14 cellular contexts compared by ENCODE assay signal in the genomic region with DNA sequence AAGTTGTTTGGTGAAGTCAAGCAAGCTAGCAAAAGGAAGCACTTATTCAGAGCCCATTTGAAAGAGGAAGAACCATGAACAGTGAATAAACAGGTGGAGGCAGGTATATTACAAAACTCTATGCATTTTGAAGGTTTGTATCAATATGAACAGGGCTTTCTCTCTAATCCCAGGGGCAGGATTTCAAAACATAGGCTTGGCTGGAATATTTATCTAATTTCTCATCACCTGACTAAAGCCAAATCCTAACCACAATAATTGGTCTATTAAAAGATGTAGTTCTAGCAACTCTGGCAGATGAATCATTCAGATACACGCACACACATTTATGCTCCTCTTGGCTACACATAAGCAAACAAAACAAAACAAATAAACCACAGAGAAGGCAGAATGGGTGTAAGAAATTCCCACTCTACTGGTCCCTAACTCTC.
DNase-seq lines count a peak whose midpoint lies in the region; ATAC-seq and TF ChIP-seq lines count a peak whose summit lies in the region.
"Had no signal": no experiment of that assay in that cellular context is flagged by ENCODE, and none has a peak within 500 bp of the region (broad histone marks: within the 10 kb centered on the region; RNA-seq: fewer than 3 reads in every experiment).

No MANE protein-coding gene starts in this region.

- peak; percentile 91 for ATAC-seq in foreskin keratinocyte
- ATAC-seq: stimulated activated naive CD8-positive, alpha-beta T cell treated with anti-CD3 and anti-CD28 coated beads, Interleukin-15, Interleukin-2, amounts not matched to agents 100 U/mL and 50 U/mL, for 24 hours had no signal

- H3K27me3 ChIP-seq in AG04450 (ENCODE audit: control insufficient read depth, insufficient read depth, low read length) (no peaks in the 10 kb centered on the region), foreskin keratinocyte (no peaks in the 10 kb centered on the region)
- H3K27me3 ChIP-seq: BLaER1 treated with 17β-estradiol and CSF1 and Interleukin-3, amounts not matched to agents 10 nM and 100 nM had no signal

- no peak for TF ChIP-seq CTCF in AG04450 (IDR thresholded peaks at IDR 0.05; ENCODE audit: low read depth, low read length)
- no peak for TF ChIP-seq CTCF in VCaP (conservative IDR thresholded peaks at IDR 0.05)
- no peak for TF ChIP-seq CTCF in foreskin keratinocyte (conservative IDR thresholded peaks at IDR 0.05)
- TF ChIP-seq CTCF in GM13976 (IDR thresholded peaks at IDR 0.05; ENCODE audit: borderline replicate concordance, control extremely low read depth, extremely low read depth, insufficient read depth, missing control alignments): no peak

- no peak overlapping the region for H3K4me3 ChIP-seq in AG04450 (ENCODE audit: low read depth, low read length)
- H3K4me3 ChIP-seq: BLaER1 treated with 17β-estradiol and CSF1 and Interleukin-3, amounts not matched to agents 10 nM and 100 nM had no signal

- H3K4me1 ChIP-seq in foreskin keratinocyte: peaks cover 39% of the 10 kb centered on the region
- H3K4me1 ChIP-seq: BLaER1 treated with 17β-estradiol and CSF1 and Interleukin-3, amounts not matched to agents 10 nM and 100 nM had no signal

- peaks cover 4% of the 10 kb centered on the region; the same call in 1 of the 2 replicates for H3K9me3 ChIP-seq in AG04450 (ENCODE audit: control insufficient read depth, insufficient read depth, low read length)
- H3K9me3 ChIP-seq: BLaER1 treated with 17β-estradiol and CSF1 and Interleukin-3, amounts not matched to agents 10 nM and 100 nM had no signal

- no peak overlapping the region for H3K27ac ChIP-seq in AG04450 (ENCODE audit: low read depth, low read length)
- peak overlapping the region; percentile 81 for H3K27ac ChIP-seq in VCaP
- peak overlapping the region; percentile 95 for H3K27ac ChIP-seq in foreskin keratinocyte
- H3K27ac ChIP-seq: BLaER1 treated with 17β-estradiol and CSF1 and Interleukin-3, amounts not matched to agents 10 nM and 100 nM had no signal

- CTCF ChIA-PET in AG04450 (lab: Charles Lee): interaction anchor here (1.4 kb wide), 1 partner anchor 387 kb away, joined by 3 read pairs; no protein-coding TSS in a partner anchor

- in situ Hi-C loops in GM13976 (cut with MboI; ENCODE audit: low sequenced_read_pairs, unreplicated experiment): no loop called here

- POLR2A ChIA-PET in AG04450 (lab: Yijun Ruan, JAX): no interaction called here

- peak; percentile 36 for DNase-seq in AG04450 (ENCODE audit: low read depth, low spot score)
- DNase-seq in HS-27A (ENCODE audit: low read depth): peak; percentile 30
- peak; percentile 98 to 99 for DNase-seq in foreskin keratinocyte
- no peak for DNase-seq in NAMALWA (ENCODE audit: low spot score)
- no peak for DNase-seq in CD1c-positive myeloid dendritic cell (ENCODE audit: extremely low spot score)
- no peak for DNase-seq in GM13976 (ENCODE audit: low spot score)
- no peak for DNase-seq in inferior parietal cortex (ENCODE audit: extremely low spot score)
- DNase-seq: activated CD4-positive, alpha-beta T cell treated with anti-CD3 and anti-CD28 coated beads, Interleukin-2, amount 50 U/mL, for 4 hours; glutamatergic neuron; NCI-H1092 treated with DMSO at 0.1 percent for 48 hours; stimulated activated CD4-positive, alpha-beta T cell treated with anti-CD3 and anti-CD28 coated beads, Interleukin-15, amount 100 ng/mL, for 24 hours; stimulated activated naive CD8-positive, alpha-beta T cell treated with anti-CD3 and anti-CD28 coated beads, Interleukin-15, Interleukin-2, amounts not matched to agents 100 U/mL and 50 U/mL, for 24 hours had no signal

Comparison
In these comparisons a context has a peak if more than half of its experiments do, and no peak if none do; other contexts are left out.
1. DNase-seq: peak in AG04450 (single experiment), HS-27A (single experiment) and foreskin keratinocyte (2 of 2); none in NAMALWA (single experiment), CD1c-positive myeloid dendritic cell (single experiment), GM13976 (single experiment) and inferior parietal cortex (single experiment).